ENCODE assay signal across 1 cellular context in genomic region chr7:142587578-142588191, GRCh38.
A peak's percentile ranks its signal among the peaks of the same experiment; 100 is the strongest.
TF ChIP-seq lines count a peak whose summit lies in the region.

No MANE protein-coding gene starts in this region.

TF ChIP-seq in K562, 482 proteins besides CTCF, POLR2A, EP300 and RAD21 (continued from another document):
- no peak for TF ChIP-seq STAG1 (CRISPR knock-in tag; IDR thresholded peaks at IDR 0.05; ENCODE audit: borderline replicate concordance)
- 0 out of 2 replicates have a peak, but pooled peaks have one; percentile 33 for TF ChIP-seq FOSL1 (tag; conservative IDR thresholded peaks at IDR 0.05)
- 0 out of 4 replicates have a peak, but pooled peaks of 1 of the 2 experiments have one; percentile 21 for TF ChIP-seq MLLT1 (IDR thresholded peaks at IDR 0.05)
TF ChIP-seq in K562: peak in this region for 25.
